ENCODE assay signal across 22 cellular contexts in the genomic region with DNA sequence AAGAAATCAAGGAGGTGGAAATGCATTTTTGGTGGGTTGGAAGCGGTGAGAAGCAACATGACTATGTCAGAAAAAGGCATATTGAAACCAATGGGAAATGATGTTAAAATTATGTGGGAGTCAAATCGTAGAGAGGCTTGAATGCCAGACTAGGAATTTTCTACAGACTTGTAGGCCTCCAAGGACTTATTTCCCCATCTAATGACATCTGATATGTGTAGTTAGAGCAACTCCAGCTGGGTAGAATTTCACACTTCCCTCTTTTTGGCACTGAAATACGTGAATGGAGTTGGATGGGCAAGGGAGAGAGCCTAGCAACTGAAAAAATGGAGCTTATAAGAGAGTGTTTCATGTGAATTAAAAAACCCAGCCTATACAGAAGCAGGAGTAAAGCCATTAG.
"Had no signal": no experiment of that assay in that cellular context is flagged by ENCODE, and none has a peak within 500 bp of the region (broad histone marks: within the 10 kb centered on the region; RNA-seq: fewer than 3 reads in every experiment).

No MANE protein-coding gene starts in this region.

- H3K27ac ChIP-seq: cardiac muscle cell, epithelial cell of prostate, foreskin keratinocyte, thyroid gland had no signal

- H3K4me1 ChIP-seq: foreskin keratinocyte, thyroid gland had no signal

- H3K36me3 ChIP-seq: cardiac muscle cell, thyroid gland had no signal

- H3K4me3 ChIP-seq: cardiac muscle cell, thyroid gland had no signal

- H3K27me3 ChIP-seq: cardiac muscle cell, foreskin keratinocyte, thyroid gland had no signal

- DNase-seq: activated CD4-positive, alpha-beta T cell treated with anti-CD3 and anti-CD28 coated beads for 48 hours; activated CD4-positive, CD25-positive, alpha-beta regulatory T cell; activated CD8-positive, alpha-beta T cell treated with anti-CD3 and anti-CD28 coated beads for 36 hours; activated naive CD4-positive, alpha-beta T cell treated with Interleukin-2 at 50 U/mL for 16 hours; activated naive CD8-positive, alpha-beta T cell treated with anti-CD3 and anti-CD28 coated beads, Interleukin-2, amount 10 ng/mL, durations not matched to agents 7 days and 5 days; activated T-cell treated with anti-CD3 and anti-CD28 coated beads, Interleukin-2, amount 50 U/mL, for 1 hour; amygdala; endodermal cell; foreskin keratinocyte; kidney; occipital lobe; posterior cingulate gyrus; retina; stimulated activated CD4-positive, alpha-beta T cell treated with anti-CD3 and anti-CD28 coated beads, Interleukin-12 subunit alpha, Interleukin-12 subunit beta, amount 100 ng/mL, for 4 hours; stimulated activated CD4-positive, alpha-beta T cell treated with anti-CD3 and anti-CD28 coated beads, Interleukin-1b, Interleukin-23, amount 100 ng/mL, for 48 hours; stimulated activated CD8-positive, alpha-beta memory T cell treated with anti-CD3 and anti-CD28 coated beads, Interleukin-4, amount 100 ng/mL, for 48 hours; stimulated activated naive CD4-positive, alpha-beta T cell; thyroid gland had no signal

- ATAC-seq: activated CD8-positive, alpha-beta T cell treated with anti-CD3 and anti-CD28 coated beads for 36 hours; activated T-helper 17 cell treated with anti-CD3 and anti-CD28 coated beads, Interleukin-2, amount 50 U/mL, for 72 hours; foreskin keratinocyte; left lobe of liver had no signal

- H3K9me3 ChIP-seq: thyroid gland had no signal
